ENCODE assay signal across 8 cellular contexts in genomic region chr16:57764341-57765159, GRCh38. TPM values are rescaled to one million over a fixed set of nuclear protein-coding genes. Genes with fewer than 3 reads are reported as not detected.
A peak's percentile ranks its signal among the peaks of the same experiment; 100 is the strongest.
DNase-seq lines count a peak whose midpoint lies in the region; ATAC-seq and TF ChIP-seq lines count a peak whose summit lies in the region.

No MANE protein-coding gene starts in this region.

- peaks cover 29% of the 10 kb centered on the region for H3K4me1 Mint-ChIP-seq in dendritic cell treated with granulocyte-macrophage colony-stimulating factor and Interleukin-4, amounts not matched to agents 40 ng/mL and 50 ng/mL, for 4 days (ENCODE audit: low read depth)
- H3K4me1 Mint-ChIP-seq in natural killer cell treated with Interleukin-12 subunit alpha and Interleukin-12 subunit beta and Interleukin-15 and Interleukin-18, amount 100 ng/mL, for 72 hours (ENCODE audit: low read depth in 2 of 2): peaks cover 0 to 2% of the 10 kb centered on the region in 2 donors

- CTCF ChIA-PET in AG04450 (lab: Charles Lee): interaction anchor here (0.7 to 1.9 kb wide), 2 partner anchors 99 to 135 kb away, joined by 3 to 10 read pairs; no protein-coding TSS in a partner anchor

- no peak overlapping the region for H3K4me3 ChIP-seq in AG04450 (ENCODE audit: low read depth, low read length)
- no peak overlapping the region for H3K4me3 ChIP-seq in GM12864 (ENCODE audit: low read depth, low read length)

- ATAC-seq in natural killer cell treated with Interleukin-12 subunit alpha and Interleukin-12 subunit beta and Interleukin-15 and Interleukin-18, amount 100 ng/mL, for 72 hours: peak; percentile 63 to 78
- ATAC-seq in HG02981 (IDR thresholded peaks at IDR 0.05; ENCODE audit: unreplicated experiment): no peak
- no peak for ATAC-seq in GM21390 (IDR thresholded peaks at IDR 0.05; ENCODE audit: unreplicated experiment)

- no peaks in the 10 kb centered on the region for H3K9me3 Mint-ChIP-seq in dendritic cell treated with granulocyte-macrophage colony-stimulating factor and Interleukin-4, amounts not matched to agents 40 ng/mL and 50 ng/mL, for 4 days
- no peaks in the 10 kb centered on the region for H3K9me3 Mint-ChIP-seq in natural killer cell treated with Interleukin-12 subunit alpha and Interleukin-12 subunit beta and Interleukin-15 and Interleukin-18, amount 100 ng/mL, for 72 hours

- H3K27me3 Mint-ChIP-seq in dendritic cell treated with granulocyte-macrophage colony-stimulating factor and Interleukin-4, amounts not matched to agents 40 ng/mL and 50 ng/mL, for 4 days: no peaks in the 10 kb centered on the region
- H3K27me3 Mint-ChIP-seq in natural killer cell treated with Interleukin-12 subunit alpha and Interleukin-12 subunit beta and Interleukin-15 and Interleukin-18, amount 100 ng/mL, for 72 hours: no peaks in the 10 kb centered on the region

- H3K27ac Mint-ChIP-seq in dendritic cell treated with granulocyte-macrophage colony-stimulating factor and Interleukin-4, amounts not matched to agents 40 ng/mL and 50 ng/mL, for 4 days: peak overlapping the region; percentile 26
- peak overlapping the region in 1 of 2 donors; percentile 50 for H3K27ac Mint-ChIP-seq in natural killer cell treated with Interleukin-12 subunit alpha and Interleukin-12 subunit beta and Interleukin-15 and Interleukin-18, amount 100 ng/mL, for 72 hours

- TF ChIP-seq CTCF in AG04450 (IDR thresholded peaks at IDR 0.05; ENCODE audit: low read depth, low read length) (no peak), GM12864 (IDR thresholded peaks at IDR 0.05; ENCODE audit: low read depth, low read length, missing control alignments) (no peak)

- no peaks in the 10 kb centered on the region; the same call in 1 of the 2 replicates for H3K9me3 ChIP-seq in AG04450 (ENCODE audit: control insufficient read depth, insufficient read depth, low read length)

- peaks cover 100% of the 10 kb centered on the region for H3K36me3 Mint-ChIP-seq in dendritic cell treated with granulocyte-macrophage colony-stimulating factor and Interleukin-4, amounts not matched to agents 40 ng/mL and 50 ng/mL, for 4 days (ENCODE audit: low read depth)
- no peaks in the 10 kb centered on the region for H3K36me3 Mint-ChIP-seq in natural killer cell treated with Interleukin-12 subunit alpha and Interleukin-12 subunit beta and Interleukin-15 and Interleukin-18, amount 100 ng/mL, for 72 hours

- peak overlapping the region; percentile 73 for H3K27ac ChIP-seq in AG04450 (ENCODE audit: low read depth, low read length)

- H3K4me3 Mint-ChIP-seq in dendritic cell treated with granulocyte-macrophage colony-stimulating factor and Interleukin-4, amounts not matched to agents 40 ng/mL and 50 ng/mL, for 4 days: peak overlapping the region; percentile 24
- H3K4me3 Mint-ChIP-seq in natural killer cell treated with Interleukin-12 subunit alpha and Interleukin-12 subunit beta and Interleukin-15 and Interleukin-18, amount 100 ng/mL, for 72 hours: no peak overlapping the region

- peak; percentile 41 for DNase-seq in AG04450 (ENCODE audit: low read depth, low spot score)
- peak; percentile 26 for DNase-seq in GM12864 (ENCODE audit: low read depth)
- DNase-seq in OCI-M1 (lab: John Stamatoyannopoulos, UW): peak; percentile 85
- no peak for DNase-seq in natural killer cell treated with Interleukin-12 subunit alpha and Interleukin-12 subunit beta and Interleukin-15 and Interleukin-18, amount 100 ng/mL, for 72 hours (ENCODE audit: low spot score)
- no peak for DNase-seq in NCI-H510A (lab: John Stamatoyannopoulos, UW)

- POLR2A ChIA-PET in AG04450 (lab: Yijun Ruan, JAX): interaction anchor here (0.8 to 1.0 kb wide), 3 partner anchors 9 to 99 kb away, joined by 4 to 5 read pairs (median 5); partner anchors contain the start of gene KATNB1

- intact Hi-C loops in dendritic cell treated with granulocyte-macrophage colony-stimulating factor and Interleukin-4, amounts not matched to agents 40 ng/mL and 50 ng/mL, for 4 days (cut with micrococcal nuclease): no loop called here

- no peaks in the 10 kb centered on the region for H3K27me3 ChIP-seq in AG04450 (ENCODE audit: control insufficient read depth, insufficient read depth, low read length)

RNA-seq across cellular contexts. Expression of gene KATNB1, which starts 29.0 kb away (rescaled TPM):
- 10.7 and 15.1 TPM in 2 replicates for polyA plus RNA-seq in AG04450 (2011; rRNA removed)
- polyA minus RNA-seq in AG04450 (2011; rRNA and poly(A)+ RNA removed): 14.8 and 15.0 TPM in 2 replicates
- total RNA-seq in natural killer cell treated with Interleukin-12 subunit alpha and Interleukin-12 subunit beta and Interleukin-15 and Interleukin-18, amount 100 ng/mL, for 72 hours: 10 to 100 TPM; 33.7 to 65.3 TPM

RNA-seq across cellular contexts. Expression of gene KIFC3, which starts 37.7 kb away (rescaled TPM):
- 24.4 and 31.2 TPM in 2 replicates for polyA plus RNA-seq in AG04450 (2011; rRNA removed)
- polyA minus RNA-seq in AG04450 (2011; rRNA and poly(A)+ RNA removed): 34.6 and 56.5 TPM in 2 replicates
- 10 to 100 TPM in 1 of 2 donors, 1 to 10 TPM in 1; 2.5 to 10.0 TPM for total RNA-seq in natural killer cell treated with Interleukin-12 subunit alpha and Interleukin-12 subunit beta and Interleukin-15 and Interleukin-18, amount 100 ng/mL, for 72 hours

Comparison
In these comparisons a context has a peak if more than half of its experiments do, and no peak if none do; other contexts are left out.
1. DNase-seq: peak in AG04450 (single experiment), GM12864 (single experiment) and OCI-M1 (single experiment); none in natural killer cell treated with Interleukin-12 subunit alpha and Interleukin-12 subunit beta and Interleukin-15 and Interleukin-18, amount 100 ng/mL, for 72 hours (single experiment) and NCI-H510A (single experiment).
2. ATAC-seq: peak in natural killer cell treated with Interleukin-12 subunit alpha and Interleukin-12 subunit beta and Interleukin-15 and Interleukin-18, amount 100 ng/mL, for 72 hours (2 of 2); none in HG02981 (single experiment) and GM21390 (single experiment).